In the genomic region with DNA sequence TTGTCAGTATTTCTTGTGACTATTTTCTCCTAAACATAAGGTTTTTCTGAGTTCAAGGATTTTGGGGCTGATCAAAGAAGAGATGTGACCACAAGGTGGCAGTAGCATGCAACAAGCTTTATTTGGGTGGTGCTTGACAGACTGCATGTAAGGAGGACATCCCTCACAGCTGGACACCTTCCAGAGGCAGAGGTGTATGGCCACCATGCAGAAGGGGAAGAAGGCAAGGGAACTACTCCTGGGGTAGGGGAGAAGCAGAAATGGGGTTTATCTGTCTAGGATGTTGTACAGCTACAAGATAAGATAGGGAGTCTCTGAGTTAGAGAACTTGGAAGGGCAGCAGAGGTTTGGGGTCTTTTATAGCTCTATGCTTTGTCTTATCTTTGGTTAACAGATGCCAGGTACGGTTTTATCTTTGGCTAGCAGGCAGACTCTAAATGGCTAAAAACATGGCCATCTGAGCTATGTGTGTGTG, we compare ENCODE assay signal across 7 cellular contexts. TPM values are rescaled to one million over a fixed set of nuclear protein-coding genes. Genes with fewer than 3 reads are reported as not detected.
DNase-seq lines count a peak whose midpoint lies in the region; ATAC-seq and TF ChIP-seq lines count a peak whose summit lies in the region.

No MANE protein-coding gene starts in this region.

- H3K79me2 ChIP-seq in smooth muscle cell (ENCODE audit: low read depth) = no peaks in the 10 kb centered on the region

- no peaks in the 10 kb centered on the region for H3K9me3 ChIP-seq in smooth muscle cell (replicated peaks; ENCODE audit: low read depth)

- peak; percentile 9 for DNase-seq in NCI-H1694 treated with DMSO at 0.1 percent for 48 hours (lab: John Stamatoyannopoulos, UW)
- peak; percentile 39 for DNase-seq in T1000 (lab: John Stamatoyannopoulos, UW)
- DNase-seq in astrocyte of the hippocampus (ENCODE audit: low read depth, low spot score) = peak; percentile 91
- peak in 39 of 51 donors; percentile 2 to 77 (median 39) for DNase-seq in hypothalamus (lab: John Stamatoyannopoulos, UW)
- DNase-seq in smooth muscle cell (lab: John Stamatoyannopoulos, UW; ENCODE audit: unreplicated experiment) = peak; percentile 6

- no peaks in the 10 kb centered on the region for H4K20me1 ChIP-seq in smooth muscle cell (ENCODE audit: low read depth)

- H3K4me1 ChIP-seq in smooth muscle cell (ENCODE audit: low read depth) = peaks cover 6% of the 10 kb centered on the region

- TF ChIP-seq CTCF in GM12875 (IDR thresholded peaks at IDR 0.05; ENCODE audit: borderline replicate concordance, insufficient read depth, low read depth, low read length) = peak; percentile 73; the same call in 1 of the 2 replicates
- peak; percentile 75 for TF ChIP-seq CTCF in smooth muscle cell (IDR thresholded peaks at IDR 0.05; ENCODE audit: borderline replicate concordance, insufficient read depth, poor library complexity, severe bottlenecking)

- WGBS in smooth muscle cell (ENCODE audit: low lambda C conversion rate) = 50% methylated on average over 1 of the region's 1 CpG

- H3K27me3 ChIP-seq in smooth muscle cell (ENCODE audit: low read depth) = no peaks in the 10 kb centered on the region

- peaks cover 3% of the 10 kb centered on the region for H3F3A ChIP-seq in smooth muscle cell (ENCODE audit: low read depth)

- H3K4me3 ChIP-seq in GM12875 (ENCODE audit: low read depth, low read length) = no peak overlapping the region
- H3K4me3 ChIP-seq in smooth muscle cell = no peak overlapping the region

- peak; percentile 35 for ATAC-seq in HG02763 (IDR thresholded peaks at IDR 0.05; ENCODE audit: unreplicated experiment)

- H3K9ac ChIP-seq in smooth muscle cell (ENCODE audit: low read depth) = no peak overlapping the region

- no peak overlapping the region for H3K4me2 ChIP-seq in smooth muscle cell

- H2AFZ ChIP-seq in smooth muscle cell (ENCODE audit: low read depth) = no peak overlapping the region

- H3K27ac ChIP-seq in smooth muscle cell (ENCODE audit: low read depth) = no peak overlapping the region

- H3K36me3 ChIP-seq in smooth muscle cell (ENCODE audit: low read depth) = no peaks in the 10 kb centered on the region

RNA-seq across cellular contexts. Expression of a gene that starts 5.1 kb away (rescaled TPM):
- 170 and 174 TPM in 2 replicates for total RNA-seq in smooth muscle cell
- 38.6 and 46.3 TPM in 2 replicates for polyA plus RNA-seq in smooth muscle cell

RNA-seq across cellular contexts. Expression of a gene that starts 24.6 kb away (rescaled TPM):
- total RNA-seq in smooth muscle cell = 1.6 and 1.7 TPM in 2 replicates
- polyA plus RNA-seq in smooth muscle cell = 0.74 and 0.94 TPM in 2 replicates

Comparison
In these comparisons a context has a peak if more than half of its experiments do, and no peak if none do; other contexts are left out.
1. DNase-seq: peak in every context shown above with its lines; median percentile 91 in astrocyte of the hippocampus; 39 in T1000; 39 in hypothalamus; 9 in NCI-H1694 treated with DMSO at 0.1 percent for 48 hours; 6 in smooth muscle cell.